ENCODE assay signal across 8 cellular contexts in the genomic region with DNA sequence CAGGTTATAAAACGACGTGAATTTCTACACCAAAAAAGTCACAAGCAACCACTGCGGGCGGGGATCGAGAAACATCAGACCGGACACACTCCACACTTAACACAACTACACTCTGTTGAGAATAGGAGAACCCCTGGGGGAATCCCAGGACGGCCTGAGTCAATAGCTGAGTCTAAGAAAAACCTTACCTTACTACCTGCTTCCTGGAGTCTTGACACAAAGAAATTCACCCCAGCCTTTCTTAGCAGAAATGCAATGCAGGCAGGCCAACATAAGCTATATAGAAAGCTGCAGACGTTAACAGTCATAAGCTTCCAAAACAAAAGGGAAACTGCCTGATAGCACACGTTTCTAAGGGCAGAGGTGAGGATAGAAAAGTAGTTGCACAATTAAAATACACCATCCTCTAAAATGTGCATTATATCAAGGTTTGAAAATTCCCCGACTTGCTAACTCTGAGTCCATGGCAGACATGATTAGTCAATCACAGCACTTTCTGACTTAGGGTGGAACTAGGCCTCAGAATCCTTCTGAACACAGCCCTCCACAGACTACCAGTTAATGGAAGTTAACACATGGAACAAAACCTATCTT.
DNase-seq lines count a peak whose midpoint lies in the region; ATAC-seq and TF ChIP-seq lines count a peak whose summit lies in the region.

No MANE protein-coding gene starts in this region.

- H3K27ac Mint-ChIP-seq in osteocyte (ENCODE audit: unreplicated experiment), result no peak overlapping the region

- H3K4me3 Mint-ChIP-seq in osteocyte (ENCODE audit: unreplicated experiment), result no peak overlapping the region

- H3K9me3 Mint-ChIP-seq in osteocyte (ENCODE audit: unreplicated experiment), result no peaks in the 10 kb centered on the region

- in situ Hi-C loops in GM13977 (cut with MboI; ENCODE audit: low pct_unique_long_range_greater_than_20kb, low sequenced_read_pairs, unreplicated experiment), result no loop called here

- WGBS in esophagus, 2 donors, result 55% methylated on average over 10 of the region's 10 CpGs
- WGBS in upper lobe of left lung, 2 donors, result 49 to 66% methylated on average over 10 of the region's 10 CpGs
- WGBS in heart left ventricle, 4 donors, result 74 to 88% (median 85%) methylated on average over 10 of the region's 10 CpGs

- H3K4me1 Mint-ChIP-seq in osteocyte (ENCODE audit: unreplicated experiment), result no peaks in the 10 kb centered on the region

- no peaks in the 10 kb centered on the region for H3K27me3 ChIP-seq in esophagus (ENCODE audit: control insufficient read depth in 1 of 2, insufficient read depth in 2 of 2, low read length in 2 of 2)
- no peaks in the 10 kb centered on the region for H3K27me3 ChIP-seq in upper lobe of left lung
- H3K27me3 ChIP-seq in heart left ventricle, result no peaks in the 10 kb centered on the region

- H3K4me1 ChIP-seq in esophagus (ENCODE audit: control insufficient read depth in 2 of 2, insufficient read depth in 2 of 2, low read length in 1 of 2), result peaks cover 2 to 17% of the 10 kb centered on the region in 2 donors
- peaks cover 33 to 74% (median 53%) of the 10 kb centered on the region in 4 donors for H3K4me1 ChIP-seq in upper lobe of left lung
- peaks cover 0 to 53% (median 19%) of the 10 kb centered on the region in 12 donors for H3K4me1 ChIP-seq in heart left ventricle

- H3K27me3 Mint-ChIP-seq in osteocyte (ENCODE audit: unreplicated experiment), result no peaks in the 10 kb centered on the region

- intact Hi-C loops in heart left ventricle (cut with DNase I), result no loop called here

- peak overlapping the region; percentile 66 to 73 for H3K27ac ChIP-seq in esophagus (ENCODE audit: low read depth in 2 of 2, low read length in 1 of 2)
- peak overlapping the region; percentile 54 to 87 (median 70) for H3K27ac ChIP-seq in upper lobe of left lung
- peak overlapping the region in 3 of 12 donors; percentile 50 to 69 (median 54) for H3K27ac ChIP-seq in heart left ventricle

- H3K4me3 ChIP-seq in esophagus (ENCODE audit: low read depth in 1 of 2, low read length in 2 of 2) (no peak overlapping the region), upper lobe of left lung (no peak overlapping the region), heart left ventricle (peak overlapping the region in 1 of 12 donors; percentile 3)

- DNase-seq in GM13977 (ENCODE audit: low spot score) (peak; percentile 82), upper lobe of left lung (no peak), ecto neural progenitor cell (ENCODE audit: low spot score) (no peak), heart left ventricle (no peak), osteocyte (ENCODE audit: extremely low spot score, unreplicated experiment) (no peak)

- no peak for TF ChIP-seq CTCF in GM13977 (IDR thresholded peaks at IDR 0.05; ENCODE audit: extremely low read depth, insufficient read depth, missing control alignments)
- TF ChIP-seq CTCF in upper lobe of left lung (IDR thresholded peaks at IDR 0.05), result no peak
- no peak for TF ChIP-seq CTCF in heart left ventricle (IDR thresholded peaks at IDR 0.05)
- no peak for TF ChIP-seq CTCF in osteocyte (IDR thresholded peaks at IDR 0.05)

- TF ChIP-seq POLR2A in upper lobe of left lung (IDR thresholded peaks at IDR 0.05) (no peak), heart left ventricle (IDR thresholded peaks at IDR 0.05) (no peak)

- H3K9me3 ChIP-seq in esophagus (ENCODE audit: control insufficient read depth in 2 of 2, insufficient read depth in 1 of 2, low read depth in 1 of 2, low read length in 1 of 2) (no peaks in the 10 kb centered on the region), upper lobe of left lung (no peaks in the 10 kb centered on the region), heart left ventricle (no peaks in the 10 kb centered on the region)

- TF ChIP-seq EP300 in upper lobe of left lung (IDR thresholded peaks at IDR 0.05), result no peak

- H3K36me3 ChIP-seq in esophagus (ENCODE audit: control insufficient read depth in 2 of 2, insufficient read depth in 2 of 2, low read length in 1 of 2) (no peaks in the 10 kb centered on the region), upper lobe of left lung (no peaks in the 10 kb centered on the region), heart left ventricle (no peaks in the 10 kb centered on the region)

- H3K36me3 Mint-ChIP-seq in osteocyte (ENCODE audit: unreplicated experiment), result no peaks in the 10 kb centered on the region

- peak; percentile 62 for ATAC-seq in HG02759 (IDR thresholded peaks at IDR 0.05; ENCODE audit: unreplicated experiment)
- peak; percentile 73 to 78 for ATAC-seq in activated CD4-positive, CD25-positive, alpha-beta regulatory T cell treated with anti-CD3 and anti-CD28 coated beads, Interleukin-2, amount 50 U/mL, for 24 hours
- no peak for ATAC-seq in upper lobe of left lung (ENCODE audit: low FRiP score in 2 of 2)
- ATAC-seq in heart left ventricle, result no peak

Comparison
In these comparisons a context has a peak if more than half of its experiments do, and no peak if none do; other contexts are left out.
1. ATAC-seq: peak in HG02759 (single experiment) and activated CD4-positive, CD25-positive, alpha-beta regulatory T cell treated with anti-CD3 and anti-CD28 coated beads, Interleukin-2, amount 50 U/mL, for 24 hours (2 of 2); none in upper lobe of left lung (0 of 2) and heart left ventricle (0 of 4).